In genomic region chr11:2578934-2579280, GRCh38 we compare ENCODE assay signal across 10 cellular contexts.
"Had no signal": no experiment of that assay in that cellular context is flagged by ENCODE, and none has a peak within 500 bp of the region (broad histone marks: within the 10 kb centered on the region; RNA-seq: fewer than 3 reads in every experiment).

No MANE protein-coding gene starts in this region.

- H3K27ac ChIP-seq: colonic mucosa, heart right ventricle, right atrium auricular region, VCaP had no signal

- H3K4me3 ChIP-seq: colonic mucosa, heart right ventricle, right atrium auricular region, smooth muscle cell had no signal

- H3K9me3 Mint-ChIP-seq: activated T-cell treated with anti-CD3 and anti-CD28 coated beads, Interleukin-2, amount 50 U/mL, for 72 hours; stimulated activated memory B cell treated with anti-CD40 and anti-IgM and Interleukin-4, amounts not matched to agents 10 μg/mL and 1 μg/mL and 100 μg/mL, for 72 hours; T-cell had no signal

- H3K4me1 Mint-ChIP-seq: stimulated activated memory B cell treated with anti-CD40 and anti-IgM and Interleukin-4, amounts not matched to agents 10 μg/mL and 1 μg/mL and 100 μg/mL, for 72 hours; T-cell had no signal

- H3K27ac Mint-ChIP-seq: activated T-cell treated with anti-CD3 and anti-CD28 coated beads, Interleukin-2, amount 50 U/mL, for 72 hours; stimulated activated memory B cell treated with anti-CD40 and anti-IgM and Interleukin-4, amounts not matched to agents 10 μg/mL and 1 μg/mL and 100 μg/mL, for 72 hours; T-cell had no signal

- H3K27me3 Mint-ChIP-seq: stimulated activated memory B cell treated with anti-CD40 and anti-IgM and Interleukin-4, amounts not matched to agents 10 μg/mL and 1 μg/mL and 100 μg/mL, for 72 hours; T-cell had no signal

- H3K4me3 Mint-ChIP-seq: activated T-cell treated with anti-CD3 and anti-CD28 coated beads, Interleukin-2, amount 50 U/mL, for 72 hours; stimulated activated memory B cell treated with anti-CD40 and anti-IgM and Interleukin-4, amounts not matched to agents 10 μg/mL and 1 μg/mL and 100 μg/mL, for 72 hours; T-cell had no signal

- H3K9me3 ChIP-seq: colonic mucosa, heart right ventricle, right atrium auricular region had no signal

- H3K36me3 ChIP-seq: colonic mucosa, heart right ventricle, right atrium auricular region had no signal

- DNase-seq: activated naive CD4-positive, alpha-beta T cell treated with Interleukin-2 at 50 U/mL for 16 hours; activated T-cell treated with anti-CD3 and anti-CD28 coated beads, Interleukin-2, amount 50 U/mL, for 72 hours; caudate nucleus; colonic mucosa had no signal

- ATAC-seq: activated T-cell treated with anti-CD3 and anti-CD28 coated beads, Interleukin-2, amount 50 U/mL, for 72 hours; stimulated activated memory B cell treated with anti-CD40 and anti-IgM and Interleukin-4, amounts not matched to agents 10 μg/mL and 1 μg/mL and 100 μg/mL, for 72 hours; T-cell had no signal

- H3K36me3 Mint-ChIP-seq: stimulated activated memory B cell treated with anti-CD40 and anti-IgM and Interleukin-4, amounts not matched to agents 10 μg/mL and 1 μg/mL and 100 μg/mL, for 72 hours had no signal

- H3K27me3 ChIP-seq: colonic mucosa, heart right ventricle, right atrium auricular region had no signal
